In the genomic region with DNA sequence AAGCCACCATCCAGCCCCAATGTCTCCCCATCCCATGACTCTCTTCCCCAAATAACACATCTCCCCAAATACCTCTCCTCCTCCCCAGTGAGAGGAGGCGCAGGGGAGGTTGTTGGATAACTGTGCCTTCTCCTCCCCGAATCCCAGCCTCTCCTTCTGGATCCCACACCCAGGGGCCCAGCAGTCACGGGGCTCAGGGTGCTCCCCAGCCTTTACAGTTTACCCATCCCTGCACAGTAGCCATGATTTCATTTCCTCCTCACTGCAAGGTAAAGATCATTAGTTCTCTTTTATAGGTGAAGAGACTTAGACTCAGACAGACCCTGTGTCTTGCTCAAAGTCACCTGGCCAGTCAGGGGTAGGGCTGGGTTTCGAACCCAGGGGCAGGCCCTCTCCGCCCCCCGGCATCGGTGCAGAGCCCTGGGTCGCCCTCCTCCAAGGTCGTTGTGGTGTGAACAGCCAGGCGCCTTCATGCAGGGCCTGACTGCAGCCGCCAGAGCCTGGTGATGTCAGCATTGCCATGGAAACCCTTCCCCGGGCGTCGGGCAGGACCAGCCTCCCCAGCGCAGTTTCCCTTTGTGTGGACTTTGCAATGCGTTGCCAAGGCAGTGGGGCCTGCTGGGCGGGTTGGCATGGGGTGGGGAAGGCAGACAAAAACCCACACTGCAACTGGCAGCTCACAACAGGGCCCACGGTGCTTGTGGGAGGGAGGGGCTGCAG, we compare ENCODE assay signal across 8 cellular contexts. TPM values are rescaled to one million over a fixed set of nuclear protein-coding genes. Genes with fewer than 3 reads are reported as not detected.
A peak's percentile ranks its signal among the peaks of the same experiment; 100 is the strongest.
DNase-seq lines count a peak whose midpoint lies in the region; ATAC-seq, FAIRE-seq and TF ChIP-seq lines count a peak whose summit lies in the region.

No MANE protein-coding gene starts in this region.

- H3K9me3 ChIP-seq in spleen = no peaks in the 10 kb centered on the region

- peak overlapping the region in 6 of 8 donors; percentile 7 to 80 (median 45) for H3K27ac ChIP-seq in spleen

- H3K27me3 ChIP-seq in spleen (replicated peaks in 1 of 7) = peaks cover 0 to 6% (median 0%) of the 10 kb centered on the region in 7 donors

- no peak for TF ChIP-seq POLR2A in spleen (IDR thresholded peaks at IDR 0.05)

- no peak for TF ChIP-seq CTCF in AG09309 (IDR thresholded peaks at IDR 0.05; ENCODE audit: control insufficient read depth, insufficient read depth, low read depth, low read length, missing control alignments)
- TF ChIP-seq CTCF in spleen (IDR thresholded peaks at IDR 0.05 in 8 of 11, conservative IDR thresholded peaks at IDR 0.05 in 3 of 11) = peak in 3 of 11 experiments; percentile 4 to 27 (median 19)

- H3K4me1 ChIP-seq in spleen = peaks cover 0 to 49% (median 29%) of the 10 kb centered on the region in 6 donors

- peak; percentile 80 for FAIRE-seq in islet of Langerhans (lab: Jason Lieb, UNC)

- no peak for ATAC-seq in GM21367 (IDR thresholded peaks at IDR 0.05; ENCODE audit: unreplicated experiment)

- 26 to 35% (median 28%) methylated on average over 11 to 18 of the region's 18 CpGs for WGBS in spleen, 5 donors

- intact Hi-C loops in spleen (cut with DNase I; ENCODE audit: low total_unique reads) = no loop called here

- H3K36me3 ChIP-seq in spleen = no peaks in the 10 kb centered on the region

- H3K4me3 ChIP-seq in AG09309 (ENCODE audit: control insufficient read depth, low read depth, low read length) (no peak overlapping the region), spleen (peak overlapping the region in 1 of 8 donors; percentile 9)

- DNase-seq in AG09309 (ENCODE audit: low read depth) = peak; percentile 48
- DNase-seq in GOT3 (lab: John Stamatoyannopoulos, UW) = peak; percentile 75
- peak; percentile 97 for DNase-seq in NCI-H2196 (lab: John Stamatoyannopoulos, UW; ENCODE audit: unreplicated experiment)
- peak; percentile 84 for DNase-seq in activated CD4-positive, alpha-beta T cell treated with anti-CD3 and anti-CD28 coated beads for 48 hours
- DNase-seq in cerebellar nuclear complex (lab: John Stamatoyannopoulos, UW) = peak; percentile 90 to 97
- DNase-seq in spleen = peak; percentile 89

RNA-seq across cellular contexts. Expression of a gene that starts 53.3 kb away (rescaled TPM):
- 10 to 100 TPM; 20.0 to 42.3 (median 26.3) TPM for total RNA-seq in spleen
- polyA plus RNA-seq in spleen = 1 to 10 TPM; 6.3 to 9.8 (median 9.4) TPM
